Comparison of ENCODE assay signal across 18 cellular contexts in genomic region chr2:169526451-169526850, GRCh38. TPM values are rescaled to one million over a fixed set of nuclear protein-coding genes. Genes with fewer than 3 reads are reported as not detected.
"Had no signal": no experiment of that assay in that cellular context is flagged by ENCODE, and none has a peak within 500 bp of the region (broad histone marks: within the 10 kb centered on the region; RNA-seq: fewer than 3 reads in every experiment).

No MANE protein-coding gene starts in this region.

- H3K9me3 ChIP-seq: neutrophil, tibial nerve had no signal

- H3K4me1 ChIP-seq: tibial nerve had no signal

- H3K9me3 Mint-ChIP-seq: activated CD4-positive, alpha-beta T cell treated with anti-CD3 and anti-CD28 coated beads, Interleukin-2, amount 10 ng/mL, durations not matched to agents 7 days and 5 days; activated naive CD4-positive, alpha-beta T cell treated with anti-CD3 and anti-CD28 coated beads for 36 hours; activated naive CD8-positive, alpha-beta T cell treated with anti-CD3 and anti-CD28 coated beads, Interleukin-2, amount 50 U/mL, for 24 hours; activated T-cell treated with anti-CD3 and anti-CD28 coated beads, Interleukin-2, amount 50 U/mL, for 4 hours; immature natural killer cell; naive thymus-derived CD8-positive, alpha-beta T cell; T-cell had no signal

- FAIRE-seq: urothelium cell line had no signal

- H3K27ac Mint-ChIP-seq: activated CD4-positive, alpha-beta T cell treated with anti-CD3 and anti-CD28 coated beads, Interleukin-2, amount 10 ng/mL, durations not matched to agents 7 days and 5 days; activated naive CD4-positive, alpha-beta T cell treated with anti-CD3 and anti-CD28 coated beads for 36 hours; activated naive CD8-positive, alpha-beta T cell treated with anti-CD3 and anti-CD28 coated beads, Interleukin-2, amount 50 U/mL, for 24 hours; immature natural killer cell; naive thymus-derived CD8-positive, alpha-beta T cell; T-cell had no signal

- H3K27me3 Mint-ChIP-seq: activated CD4-positive, alpha-beta T cell treated with anti-CD3 and anti-CD28 coated beads, Interleukin-2, amount 10 ng/mL, durations not matched to agents 7 days and 5 days; activated naive CD8-positive, alpha-beta T cell treated with anti-CD3 and anti-CD28 coated beads, Interleukin-2, amount 50 U/mL, for 24 hours; naive thymus-derived CD8-positive, alpha-beta T cell; T-cell had no signal

- H3K4me1 Mint-ChIP-seq: activated CD4-positive, alpha-beta T cell treated with anti-CD3 and anti-CD28 coated beads, Interleukin-2, amount 10 ng/mL, durations not matched to agents 7 days and 5 days; activated naive CD8-positive, alpha-beta T cell treated with anti-CD3 and anti-CD28 coated beads, Interleukin-2, amount 50 U/mL, for 24 hours; immature natural killer cell; T-cell had no signal

- H3K27ac ChIP-seq: brain microvascular endothelial cell, neutrophil, tibial nerve had no signal

- H3K4me3 Mint-ChIP-seq: activated CD4-positive, alpha-beta T cell treated with anti-CD3 and anti-CD28 coated beads, Interleukin-2, amount 10 ng/mL, durations not matched to agents 7 days and 5 days; activated naive CD4-positive, alpha-beta T cell treated with anti-CD3 and anti-CD28 coated beads for 36 hours; activated naive CD8-positive, alpha-beta T cell treated with anti-CD3 and anti-CD28 coated beads, Interleukin-2, amount 50 U/mL, for 24 hours; activated T-cell treated with anti-CD3 and anti-CD28 coated beads, Interleukin-2, amount 50 U/mL, for 4 hours; immature natural killer cell; naive thymus-derived CD8-positive, alpha-beta T cell; T-cell had no signal

- DNase-seq: activated CD4-positive, alpha-beta T cell treated with anti-CD3 and anti-CD28 coated beads, Interleukin-2, amount 10 ng/mL, durations not matched to agents 7 days and 5 days; activated CD8-positive, alpha-beta memory T cell treated with anti-CD3 and anti-CD28 coated beads, Interleukin-2, amount 50 U/mL, for 4 hours; activated naive CD4-positive, alpha-beta T cell treated with anti-CD3 and anti-CD28 coated beads for 36 hours; activated naive CD8-positive, alpha-beta T cell treated with anti-CD3 and anti-CD28 coated beads, Interleukin-2, amount 50 U/mL, for 24 hours; activated T-cell treated with anti-CD3 and anti-CD28 coated beads, Interleukin-2, amount 50 U/mL, for 4 hours; anterior cingulate cortex; brain microvascular endothelial cell; effector CD4-positive, alpha-beta T cell; immature natural killer cell; mesenchymal stem cell; naive thymus-derived CD8-positive, alpha-beta T cell; stimulated activated CD8-positive, alpha-beta memory T cell treated with anti-CD3 and anti-CD28 coated beads, Interleukin-4, amount 100 ng/mL, for 48 hours; stimulated activated naive CD4-positive, alpha-beta T cell; T-cell had no signal

- H3K27me3 ChIP-seq: brain microvascular endothelial cell, neutrophil, tibial nerve had no signal

- H3K4me3 ChIP-seq: tibial nerve had no signal

- ATAC-seq: activated naive CD8-positive, alpha-beta T cell treated with anti-CD3 and anti-CD28 coated beads, Interleukin-2, amount 50 U/mL, for 24 hours; activated T-cell treated with anti-CD3 and anti-CD28 coated beads, Interleukin-2, amount 50 U/mL, for 4 hours; esophagus mucosa; naive thymus-derived CD8-positive, alpha-beta T cell; T-cell had no signal

RNA-seq across cellular contexts. Expression of gene KLHL41, which starts 16.9 kb away (rescaled TPM):
- total RNA-seq: activated naive CD4-positive, alpha-beta T cell treated with anti-CD3 and anti-CD28 coated beads for 36 hours; activated T-cell treated with anti-CD3 and anti-CD28 coated beads, Interleukin-2, amount 50 U/mL, for 4 hours; naive thymus-derived CD8-positive, alpha-beta T cell had no signal
- polyA plus RNA-seq: immature natural killer cell had no signal
